ENCODE assay signal across 37 cellular contexts in genomic region chr10:125212150-125212809, GRCh38.
"Had no signal": no experiment of that assay in that cellular context is flagged by ENCODE, and none has a peak within 500 bp of the region (broad histone marks: within the 10 kb centered on the region; RNA-seq: fewer than 3 reads in every experiment).

No MANE protein-coding gene starts in this region.

- H3K9me3 Mint-ChIP-seq: activated naive CD4-positive, alpha-beta T cell treated with anti-CD3 and anti-CD28 coated beads, Interleukin-2, amount 10 ng/mL, durations not matched to agents 7 days and 5 days; activated naive CD4-positive, alpha-beta T cell treated with anti-CD3 and anti-CD28 coated beads, Interleukin-2, amount 50 U/mL, for 24 hours; activated naive CD8-positive, alpha-beta T cell treated with anti-CD3 and anti-CD28 coated beads for 36 hours; activated naive CD8-positive, alpha-beta T cell treated with anti-CD3 and anti-CD28 coated beads, Interleukin-2, amount 10 ng/mL, durations not matched to agents 7 days and 5 days; activated T-cell treated with anti-CD3 and anti-CD28 coated beads, Interleukin-2, amount 50 U/mL, for 4 hours; activated T-helper 1 cell treated with anti-CD3 and anti-CD28 coated beads, Interleukin-12 subunit alpha, Interleukin-12 subunit beta, Interleukin-2, Interleukin-4 antibody, amounts not matched to agents 30 ng/mL and 10 ng/mL and 1 ng/mL, durations not matched to agents 14 hours and 24 hours and 36 hours; activated T-helper 17 cell treated with anti-CD3 and anti-CD28 coated beads, Interleukin-2, amount 50 U/mL, for 72 hours; activated T-helper 2 cell treated with anti-CD3 and anti-CD28 coated beads, Interferon-gamma antibody, Interleukin-2, Interleukin-4, amounts not matched to agents 10 μg/mL and 5 μg/mL and 100 μg/mL, durations not matched to agents 14 hours and 24 hours and 36 hours; central memory CD8-positive, alpha-beta T cell had no signal

- ATAC-seq: activated naive CD4-positive, alpha-beta T cell treated with anti-CD3 and anti-CD28 coated beads, Interleukin-2, amount 50 U/mL, for 72 hours; activated naive CD8-positive, alpha-beta T cell treated with anti-CD3 and anti-CD28 coated beads, Interleukin-2, amount 50 U/mL, for 24 hours; activated T-cell treated with anti-CD3 and anti-CD28 coated beads, Interleukin-2, amount 50 U/mL, for 4 hours; activated T-cell treated with anti-CD3 and anti-CD28 coated beads, Interleukin-2, amount 50 U/mL, for 72 hours; activated T-helper 17 cell treated with anti-CD3 and anti-CD28 coated beads, Interleukin-2, amount 50 U/mL, for 72 hours; body of pancreas had no signal

- H3K4me1 Mint-ChIP-seq: activated naive CD4-positive, alpha-beta T cell treated with anti-CD3 and anti-CD28 coated beads, Interleukin-2, amount 10 ng/mL, durations not matched to agents 7 days and 5 days; activated naive CD4-positive, alpha-beta T cell treated with anti-CD3 and anti-CD28 coated beads, Interleukin-2, amount 50 U/mL, for 24 hours; activated naive CD8-positive, alpha-beta T cell treated with anti-CD3 and anti-CD28 coated beads for 36 hours; activated naive CD8-positive, alpha-beta T cell treated with anti-CD3 and anti-CD28 coated beads, Interleukin-2, amount 10 ng/mL, durations not matched to agents 7 days and 5 days; activated naive CD8-positive, alpha-beta T cell treated with anti-CD3 and anti-CD28 coated beads, Interleukin-2, amount 50 U/mL, for 24 hours; activated T-helper 17 cell treated with anti-CD3 and anti-CD28 coated beads, Interleukin-2, amount 50 U/mL, for 72 hours; central memory CD8-positive, alpha-beta T cell had no signal

- H3K9me3 ChIP-seq: adrenal gland, ascending aorta, body of pancreas, breast epithelium had no signal

- H3K27ac Mint-ChIP-seq: activated naive CD4-positive, alpha-beta T cell treated with anti-CD3 and anti-CD28 coated beads for 36 hours; activated naive CD4-positive, alpha-beta T cell treated with anti-CD3 and anti-CD28 coated beads, Interleukin-2, amount 10 ng/mL, durations not matched to agents 7 days and 5 days; activated naive CD4-positive, alpha-beta T cell treated with anti-CD3 and anti-CD28 coated beads, Interleukin-2, amount 50 U/mL, for 24 hours; activated naive CD4-positive, alpha-beta T cell treated with anti-CD3 and anti-CD28 coated beads, Interleukin-2, amount 50 U/mL, for 72 hours; activated naive CD8-positive, alpha-beta T cell; activated naive CD8-positive, alpha-beta T cell treated with anti-CD3 and anti-CD28 coated beads for 36 hours; activated naive CD8-positive, alpha-beta T cell treated with anti-CD3 and anti-CD28 coated beads, Interleukin-2, amount 10 ng/mL, durations not matched to agents 7 days and 5 days; activated naive CD8-positive, alpha-beta T cell treated with anti-CD3 and anti-CD28 coated beads, Interleukin-2, amount 50 U/mL, for 24 hours; activated T-cell treated with anti-CD3 and anti-CD28 coated beads, Interleukin-2, amount 50 U/mL, for 24 hours; activated T-cell treated with anti-CD3 and anti-CD28 coated beads, Interleukin-2, amount 50 U/mL, for 72 hours; activated T-helper 1 cell treated with anti-CD3 and anti-CD28 coated beads, Interleukin-12 subunit alpha, Interleukin-12 subunit beta, Interleukin-2, Interleukin-4 antibody, amounts not matched to agents 30 ng/mL and 10 ng/mL and 1 ng/mL, durations not matched to agents 14 hours and 24 hours and 36 hours; activated T-helper 17 cell treated with anti-CD3 and anti-CD28 coated beads, Interleukin-2, amount 50 U/mL, for 72 hours; activated T-helper 2 cell treated with anti-CD3 and anti-CD28 coated beads, Interferon-gamma antibody, Interleukin-2, Interleukin-4, amounts not matched to agents 10 μg/mL and 5 μg/mL and 100 μg/mL, durations not matched to agents 14 hours and 24 hours and 36 hours; brain had no signal

- H3K27me3 ChIP-seq: adrenal gland, ascending aorta, body of pancreas, brain microvascular endothelial cell, breast epithelium, cardiac muscle cell had no signal

- H3K36me3 Mint-ChIP-seq: activated naive CD4-positive, alpha-beta T cell treated with anti-CD3 and anti-CD28 coated beads, Interleukin-2, amount 10 ng/mL, durations not matched to agents 7 days and 5 days; activated naive CD4-positive, alpha-beta T cell treated with anti-CD3 and anti-CD28 coated beads, Interleukin-2, amount 50 U/mL, for 24 hours; activated naive CD4-positive, alpha-beta T cell treated with anti-CD3 and anti-CD28 coated beads, Interleukin-2, amount 50 U/mL, for 72 hours; activated naive CD8-positive, alpha-beta T cell; activated naive CD8-positive, alpha-beta T cell treated with anti-CD3 and anti-CD28 coated beads for 36 hours; activated naive CD8-positive, alpha-beta T cell treated with anti-CD3 and anti-CD28 coated beads, Interleukin-2, amount 10 ng/mL, durations not matched to agents 7 days and 5 days; brain had no signal

- H3K36me3 ChIP-seq: adrenal gland, ascending aorta, brain microvascular endothelial cell, breast epithelium, cardiac muscle cell had no signal

- H3K27ac ChIP-seq: adrenal gland, ascending aorta, body of pancreas, brain microvascular endothelial cell, breast epithelium, cardiac muscle cell had no signal

- H3K4me3 Mint-ChIP-seq: activated naive CD4-positive, alpha-beta T cell treated with anti-CD3 and anti-CD28 coated beads for 36 hours; activated naive CD4-positive, alpha-beta T cell treated with anti-CD3 and anti-CD28 coated beads, Interleukin-2, amount 10 ng/mL, durations not matched to agents 7 days and 5 days; activated naive CD4-positive, alpha-beta T cell treated with anti-CD3 and anti-CD28 coated beads, Interleukin-2, amount 50 U/mL, for 24 hours; activated naive CD8-positive, alpha-beta T cell; activated naive CD8-positive, alpha-beta T cell treated with anti-CD3 and anti-CD28 coated beads for 36 hours; activated naive CD8-positive, alpha-beta T cell treated with anti-CD3 and anti-CD28 coated beads, Interleukin-2, amount 10 ng/mL, durations not matched to agents 7 days and 5 days; activated naive CD8-positive, alpha-beta T cell treated with anti-CD3 and anti-CD28 coated beads, Interleukin-2, amount 50 U/mL, for 24 hours; activated T-cell treated with anti-CD3 and anti-CD28 coated beads, Interleukin-2, amount 50 U/mL, for 24 hours; activated T-cell treated with anti-CD3 and anti-CD28 coated beads, Interleukin-2, amount 50 U/mL, for 4 hours; activated T-cell treated with anti-CD3 and anti-CD28 coated beads, Interleukin-2, amount 50 U/mL, for 72 hours; activated T-helper 1 cell treated with anti-CD3 and anti-CD28 coated beads, Interleukin-12 subunit alpha, Interleukin-12 subunit beta, Interleukin-2, Interleukin-4 antibody, amounts not matched to agents 30 ng/mL and 10 ng/mL and 1 ng/mL, durations not matched to agents 14 hours and 24 hours and 36 hours; activated T-helper 17 cell treated with anti-CD3 and anti-CD28 coated beads, Interleukin-2, amount 50 U/mL, for 72 hours; brain; central memory CD8-positive, alpha-beta T cell had no signal

- H3K4me3 ChIP-seq: adrenal gland, ascending aorta, body of pancreas, breast epithelium, cardiac muscle cell had no signal

- DNase-seq: activated effector memory CD4-positive, alpha-beta T cell treated with anti-CD3 and anti-CD28 coated beads, Interleukin-2, amount 50 U/mL, for 16 hours; activated effector memory CD4-positive, alpha-beta T cell treated with Interleukin-2 at 50 U/mL for 16 hours; activated gamma-delta T cell; activated gamma-delta T cell treated with Interleukin-2 at 50 U/mL for 16 hours; activated naive CD4-positive, alpha-beta T cell; activated naive CD4-positive, alpha-beta T cell treated with anti-CD3 and anti-CD28 coated beads for 36 hours; activated naive CD4-positive, alpha-beta T cell treated with anti-CD3 and anti-CD28 coated beads, Interleukin-2, amount 10 ng/mL, durations not matched to agents 7 days and 5 days; activated naive CD4-positive, alpha-beta T cell treated with anti-CD3 and anti-CD28 coated beads, Interleukin-2, amount 50 U/mL, for 16 hours; activated naive CD4-positive, alpha-beta T cell treated with Interleukin-2 at 50 U/mL for 16 hours; activated naive CD8-positive, alpha-beta T cell treated with anti-CD3 and anti-CD28 coated beads for 36 hours; activated naive CD8-positive, alpha-beta T cell treated with anti-CD3 and anti-CD28 coated beads, Interleukin-2, amount 10 ng/mL, durations not matched to agents 7 days and 5 days; activated naive CD8-positive, alpha-beta T cell treated with anti-CD3 and anti-CD28 coated beads, Interleukin-2, amount 50 U/mL, for 24 hours; activated T-cell treated with anti-CD3 and anti-CD28 coated beads, Interleukin-2, amount 50 U/mL, for 1 hour; activated T-cell treated with anti-CD3 and anti-CD28 coated beads, Interleukin-2, amount 50 U/mL, for 24 hours; activated T-cell treated with anti-CD3 and anti-CD28 coated beads, Interleukin-2, amount 50 U/mL, for 4 hours; activated T-cell treated with anti-CD3 and anti-CD28 coated beads, Interleukin-2, amount 50 U/mL, for 48 hours; activated T-cell treated with anti-CD3 and anti-CD28 coated beads, Interleukin-2, amount 50 U/mL, for 72 hours; adrenal gland; amniotic stem cell; anterior cingulate cortex; aorta; body of pancreas; brain microvascular endothelial cell; caudate nucleus; central memory CD4-positive, alpha-beta T cell; cerebellar nuclear complex had no signal

- H3K27me3 Mint-ChIP-seq: activated naive CD4-positive, alpha-beta T cell treated with anti-CD3 and anti-CD28 coated beads, Interleukin-2, amount 50 U/mL, for 24 hours; activated naive CD8-positive, alpha-beta T cell; activated naive CD8-positive, alpha-beta T cell treated with anti-CD3 and anti-CD28 coated beads for 36 hours; activated naive CD8-positive, alpha-beta T cell treated with anti-CD3 and anti-CD28 coated beads, Interleukin-2, amount 10 ng/mL, durations not matched to agents 7 days and 5 days; central memory CD8-positive, alpha-beta T cell had no signal
